In the genomic region with DNA sequence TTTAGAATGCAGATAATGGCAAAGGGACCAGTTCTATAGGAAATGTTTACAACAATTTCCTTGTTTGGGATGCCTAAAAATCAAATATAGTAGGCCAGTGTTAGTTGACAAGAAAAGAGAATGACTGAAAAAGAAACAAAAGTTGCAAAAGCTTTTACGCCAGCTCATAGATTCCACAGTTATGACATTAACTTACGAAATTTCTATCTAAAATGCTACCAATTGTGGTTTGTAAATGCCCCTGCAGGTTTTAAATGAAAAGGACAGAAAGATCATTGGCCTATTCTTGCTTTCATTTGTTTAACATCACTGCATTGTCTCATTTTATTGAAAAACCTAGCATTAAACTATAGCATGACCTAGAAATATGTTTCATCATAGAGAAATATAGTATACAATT, we compare ENCODE assay signal across 15 cellular contexts.
DNase-seq lines count a peak whose midpoint lies in the region; ATAC-seq and TF ChIP-seq lines count a peak whose summit lies in the region.
"Had no signal": no experiment of that assay in that cellular context is flagged by ENCODE, and none has a peak within 500 bp of the region (broad histone marks: within the 10 kb centered on the region; RNA-seq: fewer than 3 reads in every experiment).

No MANE protein-coding gene starts in this region.

- H4K91ac ChIP-seq in IMR-90 (ENCODE audit: insufficient read depth, low read depth, low read length), result no peak overlapping the region

- intact Hi-C loops in IMR-90 (cut with micrococcal nuclease), result no loop called here
- intact Hi-C loops in activated T-helper 2 cell treated with anti-CD3 and anti-CD28 coated beads, Interferon-gamma antibody, Interleukin-2, Interleukin-4, amounts not matched to agents 10 μg/mL and 5 μg/mL and 100 μg/mL, durations not matched to agents 14 hours and 24 hours and 36 hours (cut with micrococcal nuclease), result loop anchor here (2.0 to 5.0 kb wide), 4 partner anchors 17 to 566 kb away; no protein-coding TSS in a partner anchor

- H3K4me1 ChIP-seq in IMR-90 (ENCODE audit: control insufficient read depth, insufficient read depth, low read length), result peaks cover 7% of the 10 kb centered on the region

- H3K9me3 ChIP-seq in IMR-90 (ENCODE audit: control insufficient read depth, insufficient read depth, low read length), result no peaks in the 10 kb centered on the region
- H3K9me3 ChIP-seq: esophagus muscularis mucosa had no signal

- H3K4me1 Mint-ChIP-seq in activated T-helper 2 cell treated with anti-CD3 and anti-CD28 coated beads, Interferon-gamma antibody, Interleukin-2, Interleukin-4, amounts not matched to agents 10 μg/mL and 5 μg/mL and 100 μg/mL, durations not matched to agents 14 hours and 24 hours and 36 hours (ENCODE audit: low read depth), result peaks cover 10% of the 10 kb centered on the region
- H3K4me1 Mint-ChIP-seq: neural crest cell had no signal

- H3K9me3 Mint-ChIP-seq in activated T-helper 2 cell treated with anti-CD3 and anti-CD28 coated beads, Interferon-gamma antibody, Interleukin-2, Interleukin-4, amounts not matched to agents 10 μg/mL and 5 μg/mL and 100 μg/mL, durations not matched to agents 14 hours and 24 hours and 36 hours, result peaks cover 4% of the 10 kb centered on the region
- H3K9me3 Mint-ChIP-seq: neural crest cell had no signal

- no peaks in the 10 kb centered on the region for H3K36me3 ChIP-seq in IMR-90 (ENCODE audit: control insufficient read depth, insufficient read depth, low read length)
- H3K36me3 ChIP-seq: esophagus muscularis mucosa had no signal

- no peaks in the 10 kb centered on the region for H3K27me3 ChIP-seq in IMR-90 (ENCODE audit: control insufficient read depth, insufficient read depth, low read length)
- H3K27me3 ChIP-seq: esophagus muscularis mucosa had no signal

- H3K18ac ChIP-seq in IMR-90 (ENCODE audit: low read depth, low read length), result peak overlapping the region; percentile 91; the same call in 1 of the 2 replicates

- no peak overlapping the region for H3K4me3 Mint-ChIP-seq in activated T-helper 2 cell treated with anti-CD3 and anti-CD28 coated beads, Interferon-gamma antibody, Interleukin-2, Interleukin-4, amounts not matched to agents 10 μg/mL and 5 μg/mL and 100 μg/mL, durations not matched to agents 14 hours and 24 hours and 36 hours (ENCODE audit: low read depth)
- H3K4me3 Mint-ChIP-seq: brain; GM23338; neural crest cell; stimulated activated naive B cell treated with anti-CD40 and anti-IgM and Interleukin-4, amounts not matched to agents 10 μg/mL and 1 μg/mL and 100 μg/mL, for 72 hours had no signal

- H3K56ac ChIP-seq in IMR-90 (ENCODE audit: extremely low read depth, insufficient read depth, low read length), result no peak overlapping the region

- no peak overlapping the region for H2BK15ac ChIP-seq in IMR-90 (ENCODE audit: low read depth, low read length)

- 0 out of 2 replicates have a peak overlapping the region, but pooled peaks have one; percentile 17 for H3K4me2 ChIP-seq in IMR-90 (ENCODE audit: low read depth, low read length)
- H3K4me2 ChIP-seq: GM23338 had no signal

- no peak overlapping the region for H2AK9ac ChIP-seq in IMR-90 (replicated peaks; ENCODE audit: low read depth, low read length, poor library complexity)

- BruUV-seq in IMR-90 (replicated peaks; lab: Mats Ljungman, UMichigan), result no TSS peak

- peak; percentile 42 for DNase-seq in AG09319 (ENCODE audit: extremely low read depth, low read depth)
- DNase-seq in IMR-90, result peak; percentile 85
- DNase-seq in activated T-helper 2 cell treated with anti-CD3 and anti-CD28 coated beads, Interferon-gamma antibody, Interleukin-2, Interleukin-4, amounts not matched to agents 10 μg/mL and 5 μg/mL and 100 μg/mL, durations not matched to agents 14 hours and 24 hours and 36 hours (ENCODE audit: low spot score), result no peak
- peak; percentile 8 for DNase-seq in glomerular visceral epithelial cell (ENCODE audit: extremely low spot score)
- DNase-seq in KG1 (lab: John Stamatoyannopoulos, UW), result no peak
- DNase-seq in T-helper 9 cell, result no peak
- no peak for DNase-seq in SKM-1 (lab: John Stamatoyannopoulos, UW; ENCODE audit: unreplicated experiment)
- DNase-seq: activated CD8-positive, alpha-beta memory T cell treated with anti-CD3 and anti-CD28 coated beads, Interleukin-2, amount 50 U/mL, for 48 hours; NCI-H2081; stimulated activated naive B cell treated with anti-CD40 and anti-IgM and Interleukin-4, amounts not matched to agents 10 μg/mL and 1 μg/mL and 100 μg/mL, for 72 hours had no signal

- no peak overlapping the region for H2AK5ac ChIP-seq in IMR-90 (ENCODE audit: low read depth, low read length)

- no peaks in the 10 kb centered on the region for H3K36me3 Mint-ChIP-seq in activated T-helper 2 cell treated with anti-CD3 and anti-CD28 coated beads, Interferon-gamma antibody, Interleukin-2, Interleukin-4, amounts not matched to agents 10 μg/mL and 5 μg/mL and 100 μg/mL, durations not matched to agents 14 hours and 24 hours and 36 hours (ENCODE audit: low read depth)
- H3K36me3 Mint-ChIP-seq: brain had no signal

- H3K27ac ChIP-seq in IMR-90 (ENCODE audit: insufficient read depth, low read length), result peak overlapping the region; percentile 95; the same call in 1 of the 2 replicates
- H3K27ac ChIP-seq: esophagus muscularis mucosa had no signal

- no peak overlapping the region for H4K5ac ChIP-seq in IMR-90 (ENCODE audit: low read depth, low read length)

- no peak overlapping the region for H3K23ac ChIP-seq in IMR-90 (ENCODE audit: low read depth, low read length)

- no peak overlapping the region for H2BK20ac ChIP-seq in IMR-90 (ENCODE audit: low read depth, low read length)

- H2AFZ ChIP-seq in IMR-90 (replicated peaks; ENCODE audit: low read length, poor library complexity), result no peak overlapping the region
- H2AFZ ChIP-seq: GM23338 had no signal

- no peaks in the 10 kb centered on the region for H3K9me1 ChIP-seq in IMR-90 (ENCODE audit: insufficient read depth, low read length)

- no CpG with 5 or more reads among the region's 2 CpGs for WGBS in IMR-90 (ENCODE audit: extremely low coverage in 2 of 2, insufficient read length in 1 of 2), 2 experiments

- no peak overlapping the region for H3K9ac ChIP-seq in IMR-90 (ENCODE audit: low read depth, low read length)

- TF ChIP-seq POLR2A in IMR-90 (IDR thresholded peaks at IDR 0.05; ENCODE audit: low read depth, low read length), result no peak

- peak; percentile 12 for TF ChIP-seq CTCF in AG09319 (IDR thresholded peaks at IDR 0.05; ENCODE audit: low read depth, low read length)
- 0 out of 2 replicates have a peak, but pooled peaks have one; percentile 12 for TF ChIP-seq CTCF in IMR-90 (conservative IDR thresholded peaks at IDR 0.05; ENCODE audit: low read depth, low read length)

- H2BK5ac ChIP-seq in IMR-90 (ENCODE audit: low read depth, low read length, poor library complexity, severe bottlenecking), result peak overlapping the region; percentile 93

- TF ChIP-seq RAD21 in IMR-90 (IDR thresholded peaks at IDR 0.05; ENCODE audit: low read length), result peak; percentile 7; the same call in 1 of the 2 replicates

- H3K14ac ChIP-seq in IMR-90 (replicated peaks; ENCODE audit: low read depth, low read length), result no peak overlapping the region

- H3K27me3 Mint-ChIP-seq in activated T-helper 2 cell treated with anti-CD3 and anti-CD28 coated beads, Interferon-gamma antibody, Interleukin-2, Interleukin-4, amounts not matched to agents 10 μg/mL and 5 μg/mL and 100 μg/mL, durations not matched to agents 14 hours and 24 hours and 36 hours (ENCODE audit: low read depth), result no peaks in the 10 kb centered on the region
- H3K27me3 Mint-ChIP-seq: brain; stimulated activated naive B cell treated with anti-CD40 and anti-IgM and Interleukin-4, amounts not matched to agents 10 μg/mL and 1 μg/mL and 100 μg/mL, for 72 hours had no signal

- H3K79me1 ChIP-seq in IMR-90 (ENCODE audit: low read depth in 1 of 2, low read length in 2 of 2), result 0 out of 4 replicates have a peak, but pooled peaks cover 0 to 3% of the 10 kb centered on the region in 2 experiments

- CTCF ChIA-PET in IMR-90 (lab: Yijun Ruan, JAX), result interaction anchor here (0.6 kb wide), 1 partner anchor 172 kb away, joined by 3 read pairs; no protein-coding TSS in a partner anchor

- in situ Hi-C loops in IMR-90 (cut with MboI; ENCODE audit: low sequenced_read_pairs), result no loop called here

- H4K8ac ChIP-seq in IMR-90 (ENCODE audit: low read depth in 2 of 2, low read length in 2 of 2), result no peak overlapping the region; a peak in 1 of 4 replicates

- H3K27ac Mint-ChIP-seq in activated T-helper 2 cell treated with anti-CD3 and anti-CD28 coated beads, Interferon-gamma antibody, Interleukin-2, Interleukin-4, amounts not matched to agents 10 μg/mL and 5 μg/mL and 100 μg/mL, durations not matched to agents 14 hours and 24 hours and 36 hours, result peak overlapping the region; percentile 63
- H3K27ac Mint-ChIP-seq: brain; GM23338; stimulated activated naive B cell treated with anti-CD40 and anti-IgM and Interleukin-4, amounts not matched to agents 10 μg/mL and 1 μg/mL and 100 μg/mL, for 72 hours had no signal

- H4K20me1 ChIP-seq in IMR-90 (ENCODE audit: insufficient read depth, low read length), result no peaks in the 10 kb centered on the region

- H2BK120ac ChIP-seq in IMR-90 (ENCODE audit: low read depth, low read length), result no peak overlapping the region

- dilution Hi-C loops in IMR-90 (cut with HindIII; ENCODE audit: low sequenced_read_pairs, unreplicated experiment), result no loop called here

- ATAC-seq in IMR-90 (ENCODE audit: low read depth) (peak; percentile 71), GM21786 (IDR thresholded peaks at IDR 0.05; ENCODE audit: unreplicated experiment) (no peak)
- ATAC-seq: GM23338; stimulated activated naive B cell treated with anti-CD40 and anti-IgM and Interleukin-4, amounts not matched to agents 10 μg/mL and 1 μg/mL and 100 μg/mL, for 72 hours had no signal

- POLR2A ChIA-PET in IMR-90 (lab: Charles Lee; ENCODE audit: unreplicated experiment), result no interaction called here

- no peak overlapping the region for H3K4ac ChIP-seq in IMR-90 (ENCODE audit: low read depth, low read length)

- no peak overlapping the region for H3K4me3 ChIP-seq in IMR-90 (ENCODE audit: insufficient read depth, low read depth, low read length)
- H3K4me3 ChIP-seq: esophagus muscularis mucosa, GM23338 had no signal

TF ChIP-seq in IMR-90, 13 proteins besides CTCF, POLR2A, EP300 and RAD21 (continues in another document):
- TF ChIP-seq MAFK (IDR thresholded peaks at IDR 0.05; ENCODE audit: low read depth, low read length) (no peak), SMC3 (IDR thresholded peaks at IDR 0.05; ENCODE audit: low read depth, low read length) (no peak), RCOR1 (IDR thresholded peaks at IDR 0.05; ENCODE audit: insufficient replicate concordance, low read length) (no peak)
- TF ChIP-seq, protein P1, sequence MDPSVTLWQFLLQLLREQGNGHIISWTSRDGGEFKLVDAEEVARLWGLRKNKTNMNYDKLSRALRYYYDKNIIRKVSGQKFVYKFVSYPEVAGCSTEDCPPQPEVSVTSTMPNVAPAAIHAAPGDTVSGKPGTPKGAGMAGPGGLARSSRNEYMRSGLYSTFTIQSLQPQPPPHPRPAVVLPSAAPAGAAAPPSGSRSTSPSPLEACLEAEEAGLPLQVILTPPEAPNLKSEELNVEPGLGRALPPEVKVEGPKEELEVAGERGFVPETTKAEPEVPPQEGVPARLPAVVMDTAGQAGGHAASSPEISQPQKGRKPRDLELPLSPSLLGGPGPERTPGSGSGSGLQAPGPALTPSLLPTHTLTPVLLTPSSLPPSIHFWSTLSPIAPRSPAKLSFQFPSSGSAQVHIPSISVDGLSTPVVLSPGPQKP (IDR thresholded peaks at IDR 0.05; ENCODE audit: borderline replicate concordance, low read depth, low read length), result no peak

Comparison
In these comparisons a context has a peak if more than half of its experiments do, and no peak if none do; other contexts are left out.
1. DNase-seq: peak in AG09319 (single experiment), IMR-90 (single experiment) and glomerular visceral epithelial cell (single experiment); none in activated T-helper 2 cell treated with anti-CD3 and anti-CD28 coated beads, Interferon-gamma antibody, Interleukin-2, Interleukin-4, amounts not matched to agents 10 μg/mL and 5 μg/mL and 100 μg/mL, durations not matched to agents 14 hours and 24 hours and 36 hours (single experiment), KG1 (single experiment), T-helper 9 cell (single experiment) and SKM-1 (single experiment).